In genomic region chr7:152394214-152394613, GRCh38 we compare ENCODE assay signal across 8 cellular contexts. TPM values are rescaled to one million over a fixed set of nuclear protein-coding genes. Genes with fewer than 3 reads are reported as not detected.
DNase-seq lines count a peak whose midpoint lies in the region; ATAC-seq, FAIRE-seq and TF ChIP-seq lines count a peak whose summit lies in the region.
"Not testable (repeated sequence)": the region's sequence is repeated elsewhere in the genome, so short reads cannot be mapped to it uniquely, and the experiment has no call there.

No MANE protein-coding gene starts in this region.

- DNase-seq in AG10803 (ENCODE audit: low read depth) (peak; percentile 41), HCEC 1CT (peak; percentile 56), fibroblast of lung (ENCODE audit: low read depth in 2 of 2) (peak; percentile 35 to 54), neural crest cell (ENCODE audit: low read depth, low spot score) (peak; percentile 18)
- DNase-seq in RWPE1 (ENCODE audit: low spot score); GM12878 (ENCODE audit: low read depth, low spot score); keratinocyte (ENCODE audit: low read depth, low spot score); suprapubic skin (ENCODE audit: low spot score in 2 of 2): not testable (repeated sequence)

- peak; percentile 56 for TF ChIP-seq CTCF in AG10803 (conservative IDR thresholded peaks at IDR 0.05; ENCODE audit: low read length)
- peak; percentile 16; the same call in 1 of the 2 replicates for TF ChIP-seq CTCF in RWPE1 (conservative IDR thresholded peaks at IDR 0.05; ENCODE audit: low read depth)
- not testable (repeated sequence) for TF ChIP-seq CTCF in GM12878 (IDR thresholded peaks at IDR 0.05 in 2 of 3, conservative IDR thresholded peaks at IDR 0.05 in 1 of 3; ENCODE audit: control insufficient read depth in 2 of 3, extremely low read depth in 1 of 3, insufficient read depth in 1 of 3, low read depth in 3 of 3, low read length in 3 of 3)
- peak; percentile 42 to 68 for TF ChIP-seq CTCF in fibroblast of lung (conservative IDR thresholded peaks at IDR 0.05 in 1 of 2, IDR thresholded peaks at IDR 0.05 in 1 of 2; ENCODE audit: low read depth in 1 of 2, low read length in 2 of 2)
- peak; percentile 46 to 66 (median 50) for TF ChIP-seq CTCF in keratinocyte (optimal IDR thresholded peaks at IDR 0.05 in 1 of 3, IDR thresholded peaks at IDR 0.05 in 1 of 3, conservative IDR thresholded peaks at IDR 0.05 in 1 of 3; ENCODE audit: extremely low read depth in 1 of 3, insufficient read depth in 2 of 3, low read length in 3 of 3)
- peak; percentile 72 for TF ChIP-seq CTCF in neural crest cell (conservative IDR thresholded peaks at IDR 0.05)
- TF ChIP-seq CTCF in suprapubic skin (IDR thresholded peaks at IDR 0.05) = peak; percentile 18 to 29

- H3K27ac ChIP-seq in RWPE1; GM12878 (ENCODE audit: control insufficient read depth, insufficient read depth); fibroblast of lung (ENCODE audit: insufficient read depth, low read length); keratinocyte (ENCODE audit: control insufficient read depth, insufficient read depth, low read length); suprapubic skin: not testable (repeated sequence)

- not testable (repeated sequence) for H3K9me3 Mint-ChIP-seq in neural crest cell

- CTCF ChIA-PET in RWPE1 (lab: Yijun Ruan, JAX); GM12878 (lab: Yijun Ruan, JAX): not testable (repeated sequence)

- H3K4me3 ChIP-seq in AG10803 (ENCODE audit: low read length); GM12878; fibroblast of lung (replicated peaks in 1 of 4; ENCODE audit: control extremely low read depth in 1 of 4, insufficient read depth in 1 of 4, low read depth in 3 of 4, low read length in 4 of 4); keratinocyte (ENCODE audit: control insufficient read depth in 2 of 3, extremely low read depth in 1 of 3, insufficient read depth in 2 of 3, low read depth in 1 of 3, low read length in 3 of 3); suprapubic skin: not testable (repeated sequence)

- ATAC-seq in GM12878 = peak; percentile 51

- not testable (repeated sequence) for TF ChIP-seq RAD21 in GM12878 (IDR thresholded peaks at IDR 0.05; ENCODE audit: insufficient read depth, low read depth, low read length)

- not testable (repeated sequence) for H3K27me3 Mint-ChIP-seq in neural crest cell (ENCODE audit: low read depth)

- not testable (repeated sequence) for H3K36me3 Mint-ChIP-seq in neural crest cell (ENCODE audit: low read depth)

- RAD21 ChIA-PET in GM12878 (lab: Charles Lee; ENCODE audit: unreplicated experiment) = not testable (repeated sequence)

- H3K4me2 ChIP-seq in GM12878 (ENCODE audit: control insufficient read depth, insufficient read depth); fibroblast of lung (ENCODE audit: extremely low read depth, insufficient read depth, low read length); keratinocyte (ENCODE audit: control insufficient read depth, extremely low read depth, insufficient read depth, low read depth, low read length): not testable (repeated sequence)

- H3K9ac ChIP-seq in GM12878 (ENCODE audit: control insufficient read depth, insufficient read depth, low read length); fibroblast of lung (ENCODE audit: insufficient read depth, low read length); keratinocyte (ENCODE audit: control insufficient read depth, extremely low read depth, insufficient read depth, low read length): not testable (repeated sequence)

- BruUV-seq in GM12878 (replicated peaks; lab: Mats Ljungman, UMichigan) = not testable (repeated sequence)

- POLR2A ChIA-PET in RWPE1 (lab: Yijun Ruan, JAX; ENCODE audit: low non-redundant PET); GM12878 (lab: Charles Lee): not testable (repeated sequence)

- not testable (repeated sequence) for H3K27ac Mint-ChIP-seq in neural crest cell (ENCODE audit: unreplicated experiment)

- not testable (repeated sequence) for FAIRE-seq in GM12878 (lab: Jason Lieb, UNC); keratinocyte (lab: Jason Lieb, UNC)

- intact Hi-C loops in GM12878 (cut with micrococcal nuclease; ENCODE audit: unreplicated experiment) = not testable (repeated sequence)

- H3K79me2 ChIP-seq in GM12878 (ENCODE audit: control insufficient read depth, insufficient read depth, low read length) (peaks cover 70% of the 10 kb centered on the region), fibroblast of lung (ENCODE audit: control insufficient read depth, insufficient read depth, low read length) (peaks cover 77% of the 10 kb centered on the region), keratinocyte (ENCODE audit: control insufficient read depth, insufficient read depth, low read length) (peaks cover 76% of the 10 kb centered on the region)

- H3K27me3 ChIP-seq in GM12878 (replicated peaks in 1 of 2; ENCODE audit: control insufficient read depth in 2 of 2, insufficient read depth in 2 of 2, low read length in 1 of 2); fibroblast of lung (ENCODE audit: control insufficient read depth, insufficient read depth, low read length); keratinocyte (ENCODE audit: control insufficient read depth, extremely low read depth, insufficient read depth, low read length); suprapubic skin: not testable (repeated sequence)

- in situ Hi-C loops in GM12878 (cut with MboI) = not testable (repeated sequence)

- dilution Hi-C loops in keratinocyte (cut with MboI; ENCODE audit: extremely low pct_ligation_motif_present, low sequenced_read_pairs) = not testable (repeated sequence)

- H4K20me1 ChIP-seq in GM12878 (ENCODE audit: control insufficient read depth, insufficient read depth); fibroblast of lung (ENCODE audit: control insufficient read depth, extremely low read depth, insufficient read depth, low read length); keratinocyte (ENCODE audit: control insufficient read depth, extremely low read depth, insufficient read depth, low read length): not testable (repeated sequence)

- SMC1A ChIA-PET in GM12878 (lab: Charles Lee; ENCODE audit: uncharacterized antibody, unreplicated experiment) = interaction anchor here (1.1 kb wide), 1 partner anchor 248 kb away, joined by 4 read pairs; no protein-coding TSS in a partner anchor

- not testable (repeated sequence) for H2AFZ ChIP-seq in GM12878 (ENCODE audit: control insufficient read depth, low read depth, low read length); fibroblast of lung (ENCODE audit: low read length); keratinocyte (ENCODE audit: control insufficient read depth, low read length)

- peaks cover 36% of the 10 kb centered on the region for H3K4me1 Mint-ChIP-seq in neural crest cell

- not testable (repeated sequence) for H3K36me3 ChIP-seq in GM12878 (ENCODE audit: control insufficient read depth in 2 of 2, insufficient read depth in 2 of 2, low read length in 1 of 2); fibroblast of lung (ENCODE audit: control insufficient read depth, insufficient read depth, low read length); keratinocyte (ENCODE audit: control insufficient read depth in 2 of 2, extremely low read depth in 1 of 2, insufficient read depth in 2 of 2, low read length in 2 of 2); suprapubic skin

- WGBS in GM12878 (ENCODE audit: insufficient coverage, insufficient replicate concordance, low lambda C conversion rate, missing lambda C conversion rate) = 58% methylated on average over 3 of the region's 3 CpGs
- 53% methylated on average over 3 of the region's 3 CpGs for WGBS in suprapubic skin

- not testable (repeated sequence) for TF ChIP-seq EP300 in GM12878 (IDR thresholded peaks at IDR 0.05; ENCODE audit: borderline replicate concordance in 1 of 2, control insufficient read depth in 1 of 2, low read depth in 2 of 2, low read length in 2 of 2); suprapubic skin (IDR thresholded peaks at IDR 0.05)

- TF ChIP-seq POLR2A in GM12878 (IDR thresholded peaks at IDR 0.05; ENCODE audit: low read depth, low read length); suprapubic skin (IDR thresholded peaks at IDR 0.05): not testable (repeated sequence)

- H3K9me1 ChIP-seq in keratinocyte (ENCODE audit: control insufficient read depth, extremely low read depth, insufficient read depth, low read length) = not testable (repeated sequence)

- H3K9me3 ChIP-seq in GM12878 (replicated peaks; ENCODE audit: control insufficient read depth, insufficient read depth, low read length); fibroblast of lung (ENCODE audit: control insufficient read depth, insufficient read depth, low read depth, low read length); keratinocyte (ENCODE audit: control insufficient read depth, low read depth, low read length); suprapubic skin: not testable (repeated sequence)

- H3K4me3 Mint-ChIP-seq in neural crest cell = not testable (repeated sequence)

- not testable (repeated sequence) for H3K4me1 ChIP-seq in GM12878 (ENCODE audit: control insufficient read depth, insufficient read depth, low read length); fibroblast of lung (ENCODE audit: control insufficient read depth, extremely low read depth, insufficient read depth, low read length); keratinocyte (ENCODE audit: control insufficient read depth, extremely low read depth, insufficient read depth, low read length)
- H3K4me1 ChIP-seq in suprapubic skin = peaks cover 15% of the 10 kb centered on the region

RNA-seq across cellular contexts. Expression of gene KMT2C, which starts 41.6 kb away (rescaled TPM):
- 533 and 539 TPM in 2 replicates for total RNA-seq in GM12878 (2013; cell fraction: nucleolus; rRNA removed)
- 18.6 and 23.9 TPM in 2 replicates for total RNA-seq in GM12878 (2014; rRNA removed)
- total RNA-seq in GM12878 (2014; rRNA removed; fragmentation: Illumina TruSeq; extraction: Trizol) = 22.5 and 24.4 TPM in 2 replicates
- total RNA-seq in GM12878 (2021) = 45.2 and 51.0 TPM in 2 replicates
- 20.5 TPM for polyA plus RNA-seq in GM12878 (2011; ENCODE audit: low read depth)
- polyA plus RNA-seq in GM12878 (2011; rRNA removed) = 20.1 and 21.5 TPM in 2 replicates
- polyA plus RNA-seq in GM12878 (2011; cell fraction: cytosol; rRNA removed) = 19.0 and 25.0 TPM in 2 replicates
- polyA plus RNA-seq in GM12878 (2011; cell fraction: nucleus; rRNA removed) = 45.9 and 55.3 TPM in 2 replicates
- 18.9 and 21.4 TPM in 2 replicates for polyA plus RNA-seq in GM12878 (2012)
- polyA plus RNA-seq in GM12878 (2014; fragmentation: Illumina TruSeq; extraction: Trizol) = 23.2 and 27.7 TPM in 2 replicates
- 10 to 100 TPM in 1 of 2 experiments, 1 to 10 TPM in 1; 3.3 to 11.0 TPM for polyA plus RNA-seq in GM12878 (2014; fragmentation: Nextera tagmentation; extraction: Ambion mirVana)
- polyA plus RNA-seq in GM12878 (2014; rRNA removed) = 16.4 and 19.7 TPM in 2 replicates
- polyA plus RNA-seq in GM12878 (2016; fragmentation: Nextera tagmentation; extraction: Ambion mirVana) = 10 to 100 TPM; 10.9 to 14.4 TPM
- polyA minus RNA-seq in GM12878 (2011; rRNA and poly(A)+ RNA removed) = 90.8 and 145 TPM in 2 replicates
- 31.4 and 32.6 TPM in 2 replicates for polyA minus RNA-seq in GM12878 (2011; cell fraction: cytosol; rRNA and poly(A)+ RNA removed)
- 97.8 and 125 TPM in 2 replicates for polyA minus RNA-seq in GM12878 (2011; cell fraction: nucleus; rRNA and poly(A)+ RNA removed)
- total RNA-seq in fibroblast of lung = 24.1 and 32.4 TPM in 2 replicates
- polyA plus RNA-seq in fibroblast of lung = 11.0 and 11.1 TPM in 2 replicates
- polyA plus RNA-seq in fibroblast of lung (2012) = 6.9 and 9.3 TPM in 2 replicates
- 31.5 and 31.8 TPM in 2 replicates for polyA minus RNA-seq in fibroblast of lung (ENCODE audit: low replicate concordance)
- 6.8 to 12.2 TPM (median 8.5 TPM) in 3 replicates for polyA plus RNA-seq in keratinocyte
- 33.2 TPM for polyA plus RNA-seq in keratinocyte (2011; ENCODE audit: low read depth)
- 5.3 and 7.4 TPM in 2 replicates for polyA plus RNA-seq in keratinocyte (2011; cell fraction: cytosol; rRNA removed)
- polyA plus RNA-seq in keratinocyte (2011; cell fraction: nucleus; rRNA removed) = 30.3 and 30.6 TPM in 2 replicates
- polyA plus RNA-seq in keratinocyte (2012; ENCODE audit: low replicate concordance) = 10.4 and 12.0 TPM in 2 replicates
- 27.1 to 61.2 TPM (median 29.2 TPM) in 3 replicates for polyA minus RNA-seq in keratinocyte
- 9.8 TPM for polyA minus RNA-seq in keratinocyte (2011; cell fraction: cytosol; rRNA and poly(A)+ RNA removed)
- polyA minus RNA-seq in keratinocyte (2011; cell fraction: nucleus; rRNA and poly(A)+ RNA removed) = 44.0 and 94.2 TPM in 2 replicates
- 49.8 and 54.7 TPM in 2 replicates for total RNA-seq in neural crest cell
- 100 to 1,000 TPM in 1 of 4 donors, 10 to 100 TPM in 3; 61.2 to 144 (median 93.3) TPM for total RNA-seq in suprapubic skin
